ENCODE assay signal across 8 cellular contexts in the genomic region with DNA sequence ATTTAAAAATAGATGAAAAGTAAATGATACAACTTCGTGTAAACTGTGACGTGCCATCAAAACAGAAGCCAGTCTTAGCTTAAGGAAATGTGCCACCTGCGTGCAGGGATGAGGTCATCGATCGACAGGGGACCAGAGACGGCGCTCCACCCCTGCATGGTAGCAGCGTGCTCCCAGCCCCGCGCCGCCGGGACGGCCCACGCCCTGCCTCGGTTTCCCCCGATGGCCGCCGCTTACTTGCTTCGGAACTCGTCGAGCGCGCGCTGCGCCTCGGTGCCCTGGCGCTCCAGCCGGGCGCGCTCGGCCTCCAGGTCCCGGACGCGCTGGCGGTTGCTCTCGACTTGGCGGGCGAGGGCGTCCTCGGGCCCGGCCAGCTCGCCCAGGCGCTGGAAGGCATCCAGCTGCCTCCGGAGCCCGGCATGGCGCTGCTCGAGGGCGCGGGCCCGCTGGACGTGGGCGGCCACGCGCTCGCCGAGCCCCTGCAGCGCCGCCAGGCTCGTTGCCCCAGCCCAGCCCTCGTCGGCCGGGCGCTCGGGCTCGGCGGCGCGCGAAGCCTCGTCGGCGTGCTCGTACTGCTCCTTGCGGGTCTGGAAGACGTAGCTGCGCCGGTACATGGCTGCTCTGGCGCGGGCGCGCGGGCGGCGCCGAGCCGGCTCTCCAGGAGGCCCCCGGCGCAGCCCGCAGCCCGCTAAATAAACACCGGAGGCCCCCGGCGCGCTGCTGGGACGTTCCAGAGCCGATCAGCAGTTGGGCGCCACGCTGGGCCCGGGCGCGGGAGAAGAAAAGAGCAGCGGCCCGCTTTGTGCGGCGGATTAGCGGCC. TPM values are rescaled to one million over a fixed set of nuclear protein-coding genes. Genes with fewer than 3 reads are reported as not detected.
DNase-seq lines count a peak whose midpoint lies in the region; ATAC-seq and TF ChIP-seq lines count a peak whose summit lies in the region.

A gene (minus strand): TSS at position 664 of the 821 bp plus-strand sequence. CDS start 50 bp downstream, at position 614.

- H3K27me3 ChIP-seq in colonic mucosa (no peaks in the 10 kb centered on the region), left lung (peaks cover 0 to 27% of the 10 kb centered on the region in 2 donors)

- peak within 1 kb of the TSS; percentile 68 for H3K27ac Mint-ChIP-seq in activated CD4-positive, alpha-beta T cell treated with anti-CD3 and anti-CD28 coated beads for 36 hours

- ATAC-seq in GM18502 (IDR thresholded peaks at IDR 0.05; ENCODE audit: poor library complexity, unreplicated experiment) (peak; percentile 69), left lung (peak; percentile 86), HG03045 (IDR thresholded peaks at IDR 0.05; ENCODE audit: unreplicated experiment) (no peak)
- ATAC-seq in activated CD4-positive, alpha-beta T cell treated with anti-CD3 and anti-CD28 coated beads for 36 hours: peak; percentile 81

- intact Hi-C loops in activated CD4-positive, alpha-beta T cell treated with anti-CD3 and anti-CD28 coated beads for 36 hours (cut with DNase I, micrococcal nuclease): loop anchor here (1.0 to 10.0 kb wide), 6 partner anchors 26 to 754 kb away; a partner anchor contains a TSS
- intact Hi-C loops in colonic mucosa (cut with DNase I) (loop anchor here (10.0 kb wide), 1 partner anchor 464 kb away; no protein-coding TSS in a partner anchor), left lung (cut with DNase I) (loop anchor here in 1 of 2 donors (10.0 kb wide), 1 partner anchor 84 kb away; no protein-coding TSS in a partner anchor)

- TF ChIP-seq CTCF in colonic mucosa (IDR thresholded peaks at IDR 0.05) (no peak), left lung (IDR thresholded peaks at IDR 0.05) (no peak)

- H3K4me1 ChIP-seq in colonic mucosa (no peaks in the 10 kb centered on the region), left lung (peaks cover 6 to 23% of the 10 kb centered on the region in 2 donors)

- H3K36me3 Mint-ChIP-seq in activated CD4-positive, alpha-beta T cell treated with anti-CD3 and anti-CD28 coated beads for 36 hours (ENCODE audit: low read depth): no peaks in the 10 kb centered on the region

- H3K27me3 Mint-ChIP-seq in activated CD4-positive, alpha-beta T cell treated with anti-CD3 and anti-CD28 coated beads for 36 hours: peaks cover 8% of the 10 kb centered on the region

- H3K4me1 Mint-ChIP-seq in activated CD4-positive, alpha-beta T cell treated with anti-CD3 and anti-CD28 coated beads for 36 hours: peaks cover 16% of the 10 kb centered on the region

- peak within 1 kb of the TSS in 1 of 2 donors; percentile 62 for H3K9ac ChIP-seq in colonic mucosa (ENCODE audit: low read depth in 2 of 2, low read length in 2 of 2)

- no peaks in the 10 kb centered on the region for H3K9me3 Mint-ChIP-seq in activated CD4-positive, alpha-beta T cell treated with anti-CD3 and anti-CD28 coated beads for 36 hours (ENCODE audit: low read depth)

- CTCF ChIA-PET in activated CD4-positive, alpha-beta T cell treated with anti-CD3 and anti-CD28 coated beads for 36 hours (lab: Charles Lee): interaction anchor here (0.7 to 1.6 kb wide), 4 partner anchors 9 to 74 kb away, joined by 3 to 9 read pairs (median 4); no protein-coding TSS in a partner anchor

- H3K36me3 ChIP-seq in colonic mucosa: no peaks in the 10 kb centered on the region
- H3K36me3 ChIP-seq in left lung: no peaks in the 10 kb centered on the region

- H3K4me3 ChIP-seq in colonic mucosa: peak within 1 kb of the TSS; percentile 38
- peak within 1 kb of the TSS; percentile 38 to 42 for H3K4me3 ChIP-seq in left lung

- POLR2A ChIA-PET in activated CD4-positive, alpha-beta T cell treated with anti-CD3 and anti-CD28 coated beads for 36 hours (lab: Charles Lee): no interaction called here

- DNase-seq in 8988T (peak; percentile 51), NCI-H2081 treated with DMSO at 0.1 percent for 48 hours (lab: John Stamatoyannopoulos, UW) (peak; percentile 4), colonic mucosa (peak; percentile 72), left lung (peak; percentile 51 to 84)
- DNase-seq in activated CD4-positive, alpha-beta T cell treated with anti-CD3 and anti-CD28 coated beads for 36 hours: peak; percentile 78
- peak; percentile 37 for DNase-seq in stimulated activated CD4-positive, alpha-beta T cell treated with anti-CD3 and anti-CD28 coated beads, Interleukin-2, amount 100 ng/mL, for 4 hours (ENCODE audit: low read depth)

- no peaks in the 10 kb centered on the region for H3K9me3 ChIP-seq in colonic mucosa
- H3K9me3 ChIP-seq in left lung: no peaks in the 10 kb centered on the region

- H3K27ac ChIP-seq in colonic mucosa (peak within 1 kb of the TSS; percentile 18), left lung (peak within 1 kb of the TSS; percentile 54 to 60)

- H3K4me3 Mint-ChIP-seq in activated CD4-positive, alpha-beta T cell treated with anti-CD3 and anti-CD28 coated beads for 36 hours: peak within 1 kb of the TSS; percentile 70

RNA-seq across cellular contexts. Expression of the gene that starts here (rescaled TPM):
- under 1 TPM; 0.12 to 0.23 TPM for total RNA-seq in activated CD4-positive, alpha-beta T cell treated with anti-CD3 and anti-CD28 coated beads for 36 hours
- total RNA-seq in colonic mucosa (under 1 TPM; 0.50 to 0.59 TPM), left lung (1 to 10 TPM; 1.9 TPM)

Comparison
In these comparisons a context has a peak if more than half of its experiments do, and no peak if none do; other contexts are left out.
1. Peak in DNase-seq and ATAC-seq in activated CD4-positive, alpha-beta T cell treated with anti-CD3 and anti-CD28 coated beads for 36 hours; RNA of the gene not detected or under 1 TPM.
2. Peak in DNase-seq, H3K4me3 ChIP-seq and H3K27ac ChIP-seq in colonic mucosa; RNA of the gene not detected or under 1 TPM.
3. DNase-seq: peak in every context shown above with its lines; median percentile 78 in activated CD4-positive, alpha-beta T cell treated with anti-CD3 and anti-CD28 coated beads for 36 hours; 72 in colonic mucosa; 68 in left lung; 51 in 8988T; 37 in stimulated activated CD4-positive, alpha-beta T cell treated with anti-CD3 and anti-CD28 coated beads, Interleukin-2, amount 100 ng/mL, for 4 hours; 4 in NCI-H2081 treated with DMSO at 0.1 percent for 48 hours.